Comparison of ENCODE assay signal across 1 cellular context in the genomic region with DNA sequence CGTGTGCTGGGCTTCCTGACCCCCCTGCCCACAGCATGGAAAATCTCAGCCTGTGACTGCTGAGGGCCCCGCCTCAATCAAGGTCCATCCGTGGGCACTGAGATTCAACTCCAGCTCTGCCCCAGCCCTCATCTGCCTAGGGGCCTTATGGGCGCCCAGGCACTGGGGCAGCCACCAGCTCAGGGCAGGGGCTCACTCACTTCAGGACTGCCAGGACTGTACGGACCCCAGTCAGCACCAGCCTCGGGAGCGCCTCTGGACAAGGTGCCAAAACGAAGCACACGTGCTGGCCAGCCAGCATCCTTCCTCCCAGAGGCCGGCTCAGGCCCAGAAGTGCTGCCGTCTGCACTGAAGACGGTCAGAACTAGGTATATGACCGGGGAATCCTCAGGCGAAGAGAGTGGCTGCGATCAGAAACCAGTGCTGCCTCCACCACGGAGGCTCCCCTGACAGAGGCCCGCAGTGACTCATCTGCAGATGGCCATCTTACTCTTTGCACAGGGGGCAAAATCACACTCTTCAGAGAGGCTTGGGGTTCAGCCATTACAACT.
TF ChIP-seq lines count a peak whose summit lies in the region.

No MANE protein-coding gene starts in this region.

TF ChIP-seq in WTC11, 78 proteins besides CTCF, POLR2A, EP300 and RAD21 (continued from another document):
- TF ChIP-seq STAT6 (CRISPR knock-in tag; conservative IDR thresholded peaks at IDR 0.05; ENCODE audit: low read depth) (no peak), ARID4B (CRISPR knock-in tag; IDR thresholded peaks at IDR 0.05; ENCODE audit: borderline replicate concordance) (no peak), NFATC4 (CRISPR knock-in tag; IDR thresholded peaks at IDR 0.05) (no peak), ZNF396 (CRISPR knock-in tag; IDR thresholded peaks at IDR 0.05; ENCODE audit: borderline replicate concordance) (no peak), NFE2L1 (CRISPR knock-in tag; IDR thresholded peaks at IDR 0.05) (no peak), ZBTB21 (CRISPR knock-in tag; IDR thresholded peaks at IDR 0.05; ENCODE audit: borderline replicate concordance) (no peak), ZBTB43 (CRISPR knock-in tag; IDR thresholded peaks at IDR 0.05) (no peak), ZNF219 (CRISPR knock-in tag; IDR thresholded peaks at IDR 0.05; ENCODE audit: borderline replicate concordance) (no peak), ATF1 (CRISPR knock-in tag; IDR thresholded peaks at IDR 0.05) (no peak)
- TF ChIP-seq, protein P1, sequence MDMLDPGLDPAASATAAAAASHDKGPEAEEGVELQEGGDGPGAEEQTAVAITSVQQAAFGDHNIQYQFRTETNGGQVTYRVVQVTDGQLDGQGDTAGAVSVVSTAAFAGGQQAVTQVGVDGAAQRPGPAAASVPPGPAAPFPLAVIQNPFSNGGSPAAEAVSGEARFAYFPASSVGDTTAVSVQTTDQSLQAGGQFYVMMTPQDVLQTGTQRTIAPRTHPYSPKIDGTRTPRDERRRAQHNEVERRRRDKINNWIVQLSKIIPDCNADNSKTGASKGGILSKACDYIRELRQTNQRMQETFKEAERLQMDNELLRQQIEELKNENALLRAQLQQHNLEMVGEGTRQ (CRISPR knock-in tag; IDR thresholded peaks at IDR 0.05): no peak
